ENCODE assay signal across 13 cellular contexts in the genomic region with DNA sequence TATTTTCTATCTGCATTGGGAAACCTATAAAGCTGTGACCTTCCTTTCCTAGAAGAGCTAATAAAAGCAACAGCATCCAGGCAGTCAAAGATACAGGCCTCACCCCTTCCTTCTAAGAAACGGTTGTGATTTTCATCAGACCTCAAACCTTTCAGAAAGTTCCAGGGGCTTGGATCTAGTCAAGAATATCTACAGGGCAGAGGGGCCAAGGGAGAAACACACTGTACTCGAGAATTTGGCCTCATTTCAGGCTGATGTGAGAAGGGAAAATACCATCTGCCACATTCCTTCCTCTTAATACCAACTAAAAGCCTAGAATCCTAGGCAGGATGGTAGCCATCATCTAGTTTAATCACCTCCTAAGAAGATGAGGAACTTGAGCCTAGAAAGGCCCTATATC. TPM values are rescaled to one million over a fixed set of nuclear protein-coding genes. Genes with fewer than 3 reads are reported as not detected.
DNase-seq lines count a peak whose midpoint lies in the region; ATAC-seq and TF ChIP-seq lines count a peak whose summit lies in the region.
"Had no signal": no experiment of that assay in that cellular context is flagged by ENCODE, and none has a peak within 500 bp of the region (broad histone marks: within the 10 kb centered on the region; RNA-seq: fewer than 3 reads in every experiment).

No MANE protein-coding gene starts in this region.

- BruUV-seq in OCI-LY7 (replicated peaks; lab: Mats Ljungman, UMichigan), result no TSS peak

- H3K9me3 Mint-ChIP-seq in activated CD4-positive, alpha-beta T cell treated with anti-CD3 and anti-CD28 coated beads, Interleukin-2, amount 10 ng/mL, durations not matched to agents 24 days and 14 days, result peaks cover 19% of the 10 kb centered on the region

- peak overlapping the region; percentile 23; the same call in 1 of the 2 replicates for H3K4me2 ChIP-seq in OCI-LY7 (ENCODE audit: low read length)

- H2AFZ ChIP-seq in OCI-LY7 (ENCODE audit: low read length), result no peak overlapping the region

- peak overlapping the region; percentile 69 for H3K27ac Mint-ChIP-seq in activated CD4-positive, alpha-beta T cell treated with anti-CD3 and anti-CD28 coated beads, Interleukin-2, amount 10 ng/mL, durations not matched to agents 24 days and 14 days

- peak; percentile 7 for ATAC-seq in HG02571 (IDR thresholded peaks at IDR 0.05; ENCODE audit: unreplicated experiment)
- ATAC-seq in sciatic nerve, result peak; percentile 38
- no peak for ATAC-seq in HG03439 (IDR thresholded peaks at IDR 0.05; ENCODE audit: unreplicated experiment)

- intact Hi-C loops in activated CD4-positive, alpha-beta T cell treated with anti-CD3 and anti-CD28 coated beads, Interleukin-2, amount 10 ng/mL, durations not matched to agents 24 days and 14 days (cut with micrococcal nuclease), result no loop called here
- intact Hi-C loops in OCI-LY7 (cut with micrococcal nuclease; ENCODE audit: unreplicated experiment), result no loop called here
- intact Hi-C loops in sciatic nerve (cut with DNase I), result no loop called here
- intact Hi-C loops in adrenal gland (cut with DNase I), result loop anchor here in 1 of 2 donors (10.0 kb wide), 1 partner anchor 135 kb away; no protein-coding TSS in a partner anchor

- no peaks in the 10 kb centered on the region for H4K20me1 ChIP-seq in OCI-LY7 (ENCODE audit: insufficient read depth, low read length)

- H3K4me3 Mint-ChIP-seq in activated CD4-positive, alpha-beta T cell treated with anti-CD3 and anti-CD28 coated beads, Interleukin-2, amount 10 ng/mL, durations not matched to agents 24 days and 14 days, result peak overlapping the region; percentile 7

- H3K27me3 ChIP-seq in adrenal gland, result no peaks in the 10 kb centered on the region
- H3K27me3 ChIP-seq: spleen, upper lobe of left lung had no signal

- 25 to 46% (median 29%) methylated on average over 2 of the region's 2 CpGs for WGBS in adrenal gland, 4 donors

- H3K4me1 Mint-ChIP-seq in activated CD4-positive, alpha-beta T cell treated with anti-CD3 and anti-CD28 coated beads, Interleukin-2, amount 10 ng/mL, durations not matched to agents 24 days and 14 days, result peaks cover 39% of the 10 kb centered on the region

- H3K9me2 ChIP-seq in OCI-LY7 (ENCODE audit: insufficient read depth, low read length), result no peaks in the 10 kb centered on the region

- POLR2A ChIA-PET in OCI-LY7 (lab: Charles Lee), result no interaction called here

- peaks cover 43% of the 10 kb centered on the region for H3K4me1 ChIP-seq in OCI-LY7 (ENCODE audit: insufficient read depth, low read length, poor library complexity, severe bottlenecking)
- no peaks in the 10 kb centered on the region for H3K4me1 ChIP-seq in adrenal gland (replicated peaks in 1 of 2)

- no peaks in the 10 kb centered on the region for H3K27me3 Mint-ChIP-seq in activated CD4-positive, alpha-beta T cell treated with anti-CD3 and anti-CD28 coated beads, Interleukin-2, amount 10 ng/mL, durations not matched to agents 24 days and 14 days

- TF ChIP-seq CTCF in OCI-LY7 (conservative IDR thresholded peaks at IDR 0.05; ENCODE audit: low read length), result no peak
- no peak for TF ChIP-seq CTCF in adrenal gland (IDR thresholded peaks at IDR 0.05)

- H3K27ac ChIP-seq in OCI-LY7 (ENCODE audit: low read depth, low read length, poor library complexity, severe bottlenecking) (no peak overlapping the region), adrenal gland (no peak overlapping the region)
- H3K27ac ChIP-seq: coronary artery, spleen, upper lobe of left lung had no signal

- CTCF ChIA-PET in OCI-LY7 (lab: Charles Lee; ENCODE audit: unreplicated experiment), result no interaction called here

- H3K79me2 ChIP-seq in OCI-LY7 (ENCODE audit: insufficient read depth, low read depth, low read length), result no peaks in the 10 kb centered on the region

- no peak overlapping the region for H3K4me3 ChIP-seq in OCI-LY7 (ENCODE audit: low read depth, low read length, poor library complexity, severe bottlenecking)
- no peak overlapping the region for H3K4me3 ChIP-seq in adrenal gland
- H3K4me3 ChIP-seq: coronary artery, spleen, upper lobe of left lung had no signal

- no peak for TF ChIP-seq POLR2A in adrenal gland (IDR thresholded peaks at IDR 0.05)

- H3K36me3 ChIP-seq in OCI-LY7 (ENCODE audit: insufficient read depth, low read length) (no peaks in the 10 kb centered on the region), adrenal gland (replicated peaks in 1 of 2) (no peaks in the 10 kb centered on the region)
- H3K36me3 ChIP-seq: spleen, upper lobe of left lung had no signal

- peaks cover 6% of the 10 kb centered on the region for H3K36me3 Mint-ChIP-seq in activated CD4-positive, alpha-beta T cell treated with anti-CD3 and anti-CD28 coated beads, Interleukin-2, amount 10 ng/mL, durations not matched to agents 24 days and 14 days (ENCODE audit: low read depth)

- no peak for DNase-seq in activated CD4-positive, alpha-beta T cell treated with anti-CD3 and anti-CD28 coated beads, Interleukin-2, amount 10 ng/mL, durations not matched to agents 24 days and 14 days
- no peak for DNase-seq in activated CD4-positive, alpha-beta T cell treated with anti-CD3 and anti-CD28 coated beads for 1 hour
- no peak for DNase-seq in OCI-LY7 (ENCODE audit: low spot score)
- no peak for DNase-seq in sciatic nerve (ENCODE audit: low spot score)
- no peak for DNase-seq in DMS153 (lab: John Stamatoyannopoulos, UW)
- no peak for DNase-seq in adrenal gland
- DNase-seq: mammary epithelial cell, OCI-M1, spleen, upper lobe of left lung had no signal

- H3K9me3 ChIP-seq in OCI-LY7 (ENCODE audit: low read length), result no peaks in the 10 kb centered on the region
- H3K9me3 ChIP-seq in adrenal gland (replicated peaks in 1 of 3), result no peaks in the 10 kb centered on the region
- H3K9me3 ChIP-seq: spleen, upper lobe of left lung had no signal

RNA-seq across cellular contexts. Expression of a gene that starts 24.5 kb away (rescaled TPM):
- 41.7 and 51.7 TPM in 2 replicates for total RNA-seq in activated CD4-positive, alpha-beta T cell treated with anti-CD3 and anti-CD28 coated beads, Interleukin-2, amount 10 ng/mL, durations not matched to agents 24 days and 14 days
- 62.4 and 65.6 TPM in 2 replicates for total RNA-seq in OCI-LY7 (2014; rRNA removed; shearing (Covaris generic))
- 251 and 256 TPM in 2 replicates for total RNA-seq in OCI-LY7 (2022)
- 188 TPM for total RNA-seq in sciatic nerve
- 100 to 1,000 TPM in 4 of 8 donors, 10 to 100 TPM in 4; 28.7 to 131 (median 102) TPM for total RNA-seq in adrenal gland
- 10 to 100 TPM; 34.5 to 88.3 (median 71.3) TPM for polyA plus RNA-seq in adrenal gland
